ENCODE assay signal across 9 cellular contexts in the genomic region with DNA sequence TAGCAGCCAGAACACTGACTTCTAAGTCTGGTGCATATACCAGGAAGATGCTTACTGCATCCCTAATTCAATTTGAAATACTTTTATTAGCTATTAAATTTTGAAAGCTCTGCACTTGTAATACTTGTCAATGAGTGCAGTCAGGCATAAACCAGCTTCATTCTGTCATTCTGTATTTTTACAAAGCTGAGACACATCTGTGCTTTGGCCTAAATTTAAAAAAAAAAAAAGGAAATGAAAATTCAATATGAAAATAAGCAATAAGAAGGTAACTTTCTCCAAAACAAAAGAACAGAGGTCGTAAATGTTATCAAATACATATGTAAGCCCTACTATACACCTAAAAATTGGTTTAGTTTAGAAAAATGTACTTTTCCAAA. TPM values are rescaled to one million over a fixed set of nuclear protein-coding genes. Genes with fewer than 3 reads are reported as not detected.
A peak's percentile ranks its signal among the peaks of the same experiment; 100 is the strongest.
DNase-seq lines count a peak whose midpoint lies in the region; ATAC-seq and TF ChIP-seq lines count a peak whose summit lies in the region.
"Had no signal": no experiment of that assay in that cellular context is flagged by ENCODE, and none has a peak within 500 bp of the region (broad histone marks: within the 10 kb centered on the region; RNA-seq: fewer than 3 reads in every experiment).

No MANE protein-coding gene starts in this region.

- no peaks in the 10 kb centered on the region for H3K27me3 Mint-ChIP-seq in CD8-positive, alpha-beta memory T cell

- ATAC-seq in GM19397 (IDR thresholded peaks at IDR 0.05; ENCODE audit: unreplicated experiment) (peak; percentile 42), HG02798 (IDR thresholded peaks at IDR 0.05; ENCODE audit: poor library complexity, unreplicated experiment) (peak; percentile 68), HG03460 (IDR thresholded peaks at IDR 0.05; ENCODE audit: unreplicated experiment) (peak; percentile 57), upper lobe of right lung (no peak)

- H3K4me3 Mint-ChIP-seq in CD8-positive, alpha-beta memory T cell, result no peak overlapping the region

- intact Hi-C loops in upper lobe of right lung (cut with DNase I), result no loop called here

- H3K27ac Mint-ChIP-seq in CD8-positive, alpha-beta memory T cell, result no peak overlapping the region

- peaks cover 0 to 4% (median 2%) of the 10 kb centered on the region in 3 donors for H3K36me3 Mint-ChIP-seq in CD8-positive, alpha-beta memory T cell

- POLR2A ChIA-PET in CD8-positive, alpha-beta memory T cell (lab: Charles Lee), result interaction anchor here (0.6 to 0.7 kb wide), 3 partner anchors 17 to 1741 kb away, joined by 3 read pairs; no protein-coding TSS in a partner anchor

- H3K27me3 ChIP-seq in CD8-positive, alpha-beta memory T cell (ENCODE audit: insufficient read depth, low read length, poor library complexity, severe bottlenecking), result no peaks in the 10 kb centered on the region
- no peaks in the 10 kb centered on the region for H3K27me3 ChIP-seq in upper lobe of right lung

- peaks cover 23 to 28% (median 26%) of the 10 kb centered on the region in 3 donors for H3K4me1 Mint-ChIP-seq in CD8-positive, alpha-beta memory T cell

- H3K36me3 ChIP-seq in CD8-positive, alpha-beta memory T cell (ENCODE audit: insufficient read depth, low read length), result no peaks in the 10 kb centered on the region
- peaks cover 6% of the 10 kb centered on the region for H3K36me3 ChIP-seq in upper lobe of right lung

- no peak overlapping the region for H3K27ac ChIP-seq in CD8-positive, alpha-beta memory T cell (ENCODE audit: low read depth, low read length)
- no peak overlapping the region for H3K27ac ChIP-seq in upper lobe of right lung

- in situ Hi-C loops in GM13976 (cut with MboI; ENCODE audit: low sequenced_read_pairs, unreplicated experiment), result no loop called here

- no peaks in the 10 kb centered on the region for H3K4me1 ChIP-seq in CD8-positive, alpha-beta memory T cell (ENCODE audit: insufficient read depth, low read length)
- H3K4me1 ChIP-seq in upper lobe of right lung, result peaks cover 18% of the 10 kb centered on the region

- H3K9me3 ChIP-seq in CD8-positive, alpha-beta memory T cell (ENCODE audit: low read length), result no peaks in the 10 kb centered on the region
- H3K9me3 ChIP-seq in upper lobe of right lung, result no peaks in the 10 kb centered on the region

- CTCF ChIA-PET in CD8-positive, alpha-beta memory T cell (lab: Charles Lee), result interaction anchor here (1.1 to 1.5 kb wide), 2 partner anchors 8 to 162 kb away, joined by 3 read pairs; no protein-coding TSS in a partner anchor

- H3K4me3 ChIP-seq in CD8-positive, alpha-beta memory T cell (ENCODE audit: low read length), result no peak overlapping the region
- H3K4me3 ChIP-seq in upper lobe of right lung, result no peak overlapping the region

- DNase-seq in GM13976 (ENCODE audit: low spot score), result peak; percentile 47
- no peak for DNase-seq in DMS53 treated with DMSO at 0.1 percent for 48 hours (lab: John Stamatoyannopoulos, UW; ENCODE audit: unreplicated experiment)
- DNase-seq in CD8-positive, alpha-beta memory T cell, result no peak
- no peak for DNase-seq in NCI-H748 treated with DMSO at 0.1 percent for 48 hours (lab: John Stamatoyannopoulos, UW)
- DNase-seq in upper lobe of right lung, result no peak
- DNase-seq: mesendoderm had no signal

- TF ChIP-seq CTCF in GM13976 (IDR thresholded peaks at IDR 0.05; ENCODE audit: borderline replicate concordance, control extremely low read depth, extremely low read depth, insufficient read depth, missing control alignments) (no peak), upper lobe of right lung (IDR thresholded peaks at IDR 0.05) (no peak)

- no peaks in the 10 kb centered on the region for H3K9me3 Mint-ChIP-seq in CD8-positive, alpha-beta memory T cell

RNA-seq across cellular contexts. Expression of a gene that starts 7.0 kb away (rescaled TPM):
- total RNA-seq in CD8-positive, alpha-beta memory T cell, result 1 to 10 TPM; 2.2 TPM
- 46.4 TPM for polyA plus RNA-seq in CD8-positive, alpha-beta memory T cell
- total RNA-seq in upper lobe of right lung, result 53.8 TPM

Comparison
In these comparisons a context has a peak if more than half of its experiments do, and no peak if none do; other contexts are left out.
1. RNA of a gene that starts 7.0 kb away (total RNA-seq): 53.8 TPM in upper lobe of right lung (single experiment); 2.2 TPM in CD8-positive, alpha-beta memory T cell; every median in the first group is over 10 times any median in the second.